In the genomic region with DNA sequence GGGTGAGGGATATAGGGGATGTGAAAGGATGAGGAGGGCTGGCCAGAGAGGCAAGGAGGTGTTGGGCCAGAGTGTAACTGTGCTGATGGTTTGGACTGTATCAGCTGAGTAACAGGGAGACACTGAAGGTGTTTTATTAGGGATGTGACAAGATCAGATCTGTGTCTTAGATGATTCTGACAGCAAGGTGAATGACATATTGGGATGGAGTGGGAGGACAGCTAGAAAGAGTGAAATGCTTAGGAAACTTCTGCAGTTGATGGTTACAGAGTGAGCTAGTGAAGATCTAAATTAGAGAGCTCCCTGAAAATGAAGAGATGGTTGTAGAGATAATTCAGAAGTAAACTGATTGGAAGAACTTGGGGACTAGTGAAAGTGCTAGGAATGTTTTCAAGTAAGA, we compare ENCODE assay signal across 8 cellular contexts.
"Had no signal": no experiment of that assay in that cellular context is flagged by ENCODE, and none has a peak within 500 bp of the region (broad histone marks: within the 10 kb centered on the region; RNA-seq: fewer than 3 reads in every experiment).

No MANE protein-coding gene starts in this region.

- H2AFZ ChIP-seq: GM23248 had no signal

- H3K4me1 ChIP-seq: HAP-1 had no signal

- H3K9me3 ChIP-seq: HAP-1 had no signal

- H3K9ac ChIP-seq: GM23248 had no signal

- DNase-seq: GM23248, GOT3, H7, IMR-90, KG1 had no signal

- H3K4me3 ChIP-seq: GM23248, HAP-1, K562 had no signal

- H3K36me3 ChIP-seq: HAP-1 had no signal

- H3K27ac ChIP-seq: GM23248, HL-60 had no signal
